In the genomic region with DNA sequence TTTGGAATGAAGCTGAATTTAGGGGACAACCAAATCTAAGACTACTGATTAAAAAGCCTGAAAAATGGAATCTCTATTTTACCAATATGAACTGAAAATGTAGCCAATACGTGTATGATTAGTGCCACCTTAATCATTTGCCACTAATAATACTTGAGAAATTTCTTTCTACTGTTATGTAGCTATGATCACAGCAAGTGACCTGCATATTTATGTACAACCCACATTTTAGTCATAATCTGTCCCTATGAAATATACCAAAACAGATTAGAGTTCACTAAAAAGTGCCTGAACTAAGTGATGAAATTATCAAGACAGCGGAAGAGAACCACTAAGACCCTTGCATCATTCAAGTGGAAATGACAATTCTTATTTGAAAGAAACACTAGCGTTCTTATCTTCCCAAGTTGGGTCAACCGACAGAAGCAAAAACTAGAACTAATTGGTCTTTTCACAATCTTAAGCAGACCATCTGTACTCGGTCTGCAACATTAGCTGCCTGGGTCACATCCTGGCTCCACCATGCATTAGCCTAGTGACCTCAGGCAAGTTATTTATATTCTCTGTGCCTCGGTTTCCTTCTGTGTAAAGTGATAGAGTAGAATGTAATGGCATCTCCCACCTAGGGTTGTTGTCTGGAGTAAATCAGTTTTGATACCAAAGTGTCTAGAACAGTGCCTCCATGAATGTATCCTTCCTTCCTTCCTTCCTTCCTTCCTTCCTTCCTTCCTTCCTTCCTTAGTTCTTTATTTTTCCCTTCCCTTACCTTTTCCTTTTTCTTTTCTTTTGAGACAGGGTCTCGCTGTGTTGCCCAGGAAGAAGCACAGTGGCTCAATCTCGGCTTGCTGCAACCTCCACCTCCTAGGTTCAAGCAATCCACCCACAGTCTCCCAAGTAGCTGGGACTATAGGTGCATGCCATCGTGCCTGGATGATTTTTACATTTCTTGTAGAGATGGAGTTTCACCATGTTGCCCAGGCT, we compare ENCODE assay signal across 1 cellular context.
TF ChIP-seq lines count a peak whose summit lies in the region.

No MANE protein-coding gene starts in this region.

TF ChIP-seq in K562, 482 proteins besides CTCF, POLR2A, EP300 and RAD21 (continued from another document and continues in another):
- TF ChIP-seq, protein P1, sequence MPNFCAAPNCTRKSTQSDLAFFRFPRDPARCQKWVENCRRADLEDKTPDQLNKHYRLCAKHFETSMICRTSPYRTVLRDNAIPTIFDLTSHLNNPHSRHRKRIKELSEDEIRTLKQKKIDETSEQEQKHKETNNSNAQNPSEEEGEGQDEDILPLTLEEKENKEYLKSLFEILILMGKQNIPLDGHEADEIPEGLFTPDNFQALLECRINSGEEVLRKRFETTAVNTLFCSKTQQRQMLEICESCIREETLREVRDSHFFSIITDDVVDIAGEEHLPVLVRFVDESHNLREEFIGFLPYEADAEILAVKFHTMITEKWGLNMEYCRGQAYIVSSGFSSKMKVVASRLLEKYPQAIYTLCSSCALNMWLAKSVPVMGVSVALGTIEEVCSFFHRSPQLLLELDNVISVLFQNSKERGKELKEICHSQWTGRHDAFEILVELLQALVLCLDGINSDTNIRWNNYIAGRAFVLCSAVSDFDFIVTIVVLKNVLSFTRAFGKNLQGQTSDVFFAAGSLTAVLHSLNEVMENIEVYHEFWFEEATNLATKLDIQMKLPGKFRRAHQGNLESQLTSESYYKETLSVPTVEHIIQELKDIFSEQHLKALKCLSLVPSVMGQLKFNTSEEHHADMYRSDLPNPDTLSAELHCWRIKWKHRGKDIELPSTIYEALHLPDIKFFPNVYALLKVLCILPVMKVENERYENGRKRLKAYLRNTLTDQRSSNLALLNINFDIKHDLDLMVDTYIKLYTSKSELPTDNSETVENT (CRISPR knock-in tag; IDR thresholded peaks at IDR 0.05), result no peak
- TF ChIP-seq CBX3 (IDR thresholded peaks at IDR 0.05; ENCODE audit: borderline replicate concordance in 1 of 2, low read length in 2 of 2) (peak in 1 of 2 experiments; percentile 82; a peak in 2 of 3 replicates), FOSL1 (tag; conservative IDR thresholded peaks at IDR 0.05) (peak; percentile 77), POLR2H (tag; IDR thresholded peaks at IDR 0.05; ENCODE audit: low read depth) (peak; percentile 87), ERF (CRISPR knock-in tag; IDR thresholded peaks at IDR 0.05) (no peak), SMARCC2 (IDR thresholded peaks at IDR 0.05; ENCODE audit: low read depth) (peak; percentile 86), NFATC3 (IDR thresholded peaks at IDR 0.05) (peak; percentile 62; the same call in 1 of the 2 replicates), GABPA (tag; conservative IDR thresholded peaks at IDR 0.05; ENCODE audit: low read depth) (peak; percentile 72), ARID4B (CRISPR knock-in tag; IDR thresholded peaks at IDR 0.05) (no peak), ZBTB11 (CRISPR knock-in tag; IDR thresholded peaks at IDR 0.05) (peak in 1 of 3 experiments; percentile 59; a peak in 2 of 6 replicates), FOXO4 (CRISPR knock-in tag; IDR thresholded peaks at IDR 0.05) (peak; percentile 72; the same call in 1 of the 2 replicates), ELF4 (CRISPR knock-in tag; IDR thresholded peaks at IDR 0.05) (peak; percentile 95), THRB (CRISPR knock-in tag; conservative IDR thresholded peaks at IDR 0.05) (peak; percentile 97), SMARCB1 (IDR thresholded peaks at IDR 0.05; ENCODE audit: insufficient read length, low read depth) (no peak), TOE1 (IDR thresholded peaks at IDR 0.05; ENCODE audit: borderline replicate concordance) (peak; percentile 69), TOE1 (CRISPR knock-in tag; IDR thresholded peaks at IDR 0.05; ENCODE audit: borderline replicate concordance, low read depth) (peak; percentile 83; the same call in 1 of the 2 replicates), DNMT1 (IDR thresholded peaks at IDR 0.05) (no peak), MNT (conservative IDR thresholded peaks at IDR 0.05) (peak; percentile 23 to 62; a peak in 1 of 4 replicates), ZNF239 (CRISPR knock-in tag; IDR thresholded peaks at IDR 0.05) (peak; percentile 41; the same call in 1 of the 2 replicates), ZFX (CRISPR knock-in tag; IDR thresholded peaks at IDR 0.05) (no peak), CBFA2T3 (IDR thresholded peaks at IDR 0.05) (peak; percentile 97), GATAD2A (IDR thresholded peaks at IDR 0.05) (peak; percentile 48; the same call in 1 of the 2 replicates), ZNF24 (IDR thresholded peaks at IDR 0.05) (peak; percentile 48; the same call in 1 of the 2 replicates)
- TF ChIP-seq, protein P2, sequence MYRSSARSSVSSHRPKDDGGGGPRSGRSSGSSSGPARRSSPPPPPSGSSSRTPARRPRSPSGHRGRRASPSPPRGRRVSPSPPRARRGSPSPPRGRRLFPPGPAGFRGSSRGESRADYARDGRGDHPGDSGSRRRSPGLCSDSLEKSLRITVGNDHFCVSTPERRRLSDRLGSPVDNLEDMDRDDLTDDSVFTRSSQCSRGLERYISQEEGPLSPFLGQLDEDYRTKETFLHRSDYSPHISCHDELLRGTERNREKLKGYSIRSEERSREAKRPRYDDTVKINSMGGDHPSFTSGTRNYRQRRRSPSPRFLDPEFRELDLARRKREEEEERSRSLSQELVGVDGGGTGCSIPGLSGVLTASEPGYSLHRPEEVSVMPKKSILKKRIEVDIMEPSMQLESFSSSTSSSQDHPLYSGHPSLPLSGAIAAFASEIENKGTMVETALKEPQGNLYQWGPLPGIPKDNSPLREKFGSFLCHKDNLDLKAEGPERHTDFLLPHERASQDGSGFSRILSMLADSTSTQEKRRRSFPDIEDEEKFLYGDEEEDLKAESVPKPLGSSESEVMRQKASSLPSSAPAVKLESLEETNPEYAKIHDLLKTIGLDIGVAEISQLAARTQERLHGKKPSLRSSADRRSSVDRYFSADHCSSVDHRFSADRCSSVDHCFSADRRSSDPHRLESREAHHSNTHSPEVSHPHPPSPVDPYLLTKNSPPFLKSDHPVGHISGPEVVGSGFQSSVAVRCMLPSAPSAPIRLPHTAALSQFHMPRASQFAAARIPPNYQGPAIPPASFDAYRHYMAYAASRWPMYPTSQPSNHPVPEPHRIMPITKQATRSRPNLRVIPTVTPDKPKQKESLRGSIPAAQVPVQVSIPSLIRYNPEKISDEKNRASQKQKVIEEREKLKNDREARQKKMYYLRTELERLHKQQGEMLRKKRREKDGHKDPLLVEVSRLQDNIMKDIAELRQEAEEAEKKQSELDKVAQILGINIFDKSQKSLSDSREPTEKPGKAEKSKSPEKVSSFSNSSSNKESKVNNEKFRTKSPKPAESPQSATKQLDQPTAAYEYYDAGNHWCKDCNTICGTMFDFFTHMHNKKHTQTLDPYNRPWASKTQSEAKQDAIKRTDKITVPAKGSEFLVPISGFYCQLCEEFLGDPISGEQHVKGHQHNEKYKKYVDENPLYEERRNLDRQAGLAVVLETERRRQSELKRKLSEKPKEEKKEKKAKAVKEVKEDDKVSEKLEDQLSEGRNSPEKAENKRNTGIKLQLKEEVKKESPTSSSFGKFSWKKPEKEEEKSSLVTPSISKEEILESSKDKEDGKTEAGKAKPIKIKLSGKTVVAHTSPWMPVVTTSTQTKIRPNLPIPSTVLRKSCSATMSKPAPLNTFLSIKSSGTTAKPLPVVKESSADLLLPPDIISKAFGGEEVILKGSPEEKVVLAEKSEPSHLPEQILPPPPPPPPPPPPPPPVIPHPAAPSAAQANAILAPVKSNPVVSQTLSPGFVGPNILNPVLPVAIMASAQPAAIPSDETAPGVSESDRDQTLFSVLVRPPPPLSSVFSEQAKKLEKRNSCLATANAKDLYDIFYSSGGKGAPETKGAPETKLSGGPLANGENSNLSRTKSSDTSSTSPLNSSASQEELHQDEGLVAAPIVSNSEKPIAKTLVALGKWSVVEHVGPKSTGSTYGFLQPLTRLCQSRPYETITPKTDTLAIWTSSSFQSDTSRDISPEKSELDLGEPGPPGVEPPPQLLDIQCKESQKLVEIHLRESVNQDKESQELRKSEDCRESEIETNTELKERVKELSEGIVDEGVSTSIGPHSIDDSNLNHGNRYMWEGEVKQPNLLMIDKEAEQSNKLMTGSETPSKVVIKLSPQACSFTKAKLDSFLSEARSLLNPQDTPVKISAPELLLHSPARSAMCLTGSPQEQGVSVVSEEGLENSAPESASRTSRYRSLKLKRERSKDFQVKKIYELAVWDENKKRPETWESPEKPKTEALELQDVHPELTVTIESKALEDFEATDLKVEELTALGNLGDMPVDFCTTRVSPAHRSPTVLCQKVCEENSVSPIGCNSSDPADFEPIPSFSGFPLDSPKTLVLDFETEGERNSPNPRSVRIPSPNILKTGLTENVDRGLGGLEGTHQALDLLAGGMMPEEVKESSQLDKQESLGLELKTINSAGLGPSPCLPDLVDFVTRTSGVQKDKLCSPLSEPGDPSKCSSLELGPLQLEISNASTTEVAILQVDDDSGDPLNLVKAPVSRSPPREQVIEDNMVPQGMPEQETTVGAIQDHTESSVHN (IDR thresholded peaks at IDR 0.05; ENCODE audit: borderline replicate concordance in 1 of 2, low read depth in 1 of 2), result peak; percentile 59 to 78; a peak in 2 of 4 replicates
